ENCODE assay signal across 7 cellular contexts in the genomic region with DNA sequence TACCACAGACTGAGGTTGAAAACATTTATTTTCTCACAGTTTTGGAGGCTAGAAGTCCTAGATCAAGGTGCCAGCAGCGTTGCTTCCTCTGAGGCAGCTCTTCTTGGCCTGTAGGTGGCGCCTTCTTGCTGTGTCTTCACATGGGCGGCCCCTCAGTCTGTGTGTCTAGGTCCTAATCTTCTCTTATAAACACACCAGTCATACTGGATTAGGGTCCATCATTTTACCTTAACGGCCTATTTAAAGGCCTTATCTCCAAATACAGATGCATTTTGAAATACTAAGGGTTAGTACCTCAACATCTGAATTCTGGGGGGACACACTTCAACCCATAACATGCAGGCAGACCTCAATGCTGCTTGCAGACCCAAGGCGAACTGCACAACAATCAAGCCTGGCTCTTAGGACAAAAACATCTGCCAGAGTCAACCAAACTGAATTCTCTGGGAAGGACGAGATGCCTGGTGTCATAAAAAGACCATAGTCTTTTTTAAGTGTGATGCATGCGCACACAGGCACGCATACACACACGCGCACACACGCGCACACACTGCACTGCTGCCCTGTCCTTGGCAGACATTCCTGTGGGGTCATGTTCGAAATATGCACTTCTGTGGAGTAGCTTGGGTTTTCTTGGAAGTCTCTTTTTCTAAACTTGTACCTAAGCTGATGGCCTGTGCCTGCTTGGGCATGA.
DNase-seq lines count a peak whose midpoint lies in the region; ATAC-seq and TF ChIP-seq lines count a peak whose summit lies in the region.

No MANE protein-coding gene starts in this region.

- TF ChIP-seq CTCF in GM12874 (IDR thresholded peaks at IDR 0.05; ENCODE audit: insufficient read depth, low read depth, low read length), result peak; percentile 90

- DNase-seq in NCI-H748 (lab: John Stamatoyannopoulos, UW; ENCODE audit: unreplicated experiment) (peak; percentile 81), middle frontal gyrus (ENCODE audit: extremely low spot score, low spot score) (peak; percentile 57)
- peak; percentile 64 for DNase-seq in activated CD4-positive, alpha-beta T cell treated with anti-CD3 and anti-CD28 coated beads, Interleukin-2, amount 50 U/mL, for 1 hour
- peak; percentile 44 for DNase-seq in effector CD8-positive, alpha-beta T cell (lab: John Stamatoyannopoulos, UW)
- DNase-seq in stimulated activated CD8-positive, alpha-beta memory T cell treated with anti-CD3 and anti-CD28 coated beads, Interleukin-4, amount 100 ng/mL, for 4 hours (ENCODE audit: low read depth in 2 of 2, low spot score in 1 of 2), result peak; percentile 43

- peak; percentile 38 for ATAC-seq in HG03159 (IDR thresholded peaks at IDR 0.05; ENCODE audit: unreplicated experiment)

Comparison
In these comparisons a context has a peak if more than half of its experiments do, and no peak if none do; other contexts are left out.
1. Peak in every context shown above with its lines: DNase-seq and ATAC-seq.